ENCODE assay signal across 8 cellular contexts in the genomic region with DNA sequence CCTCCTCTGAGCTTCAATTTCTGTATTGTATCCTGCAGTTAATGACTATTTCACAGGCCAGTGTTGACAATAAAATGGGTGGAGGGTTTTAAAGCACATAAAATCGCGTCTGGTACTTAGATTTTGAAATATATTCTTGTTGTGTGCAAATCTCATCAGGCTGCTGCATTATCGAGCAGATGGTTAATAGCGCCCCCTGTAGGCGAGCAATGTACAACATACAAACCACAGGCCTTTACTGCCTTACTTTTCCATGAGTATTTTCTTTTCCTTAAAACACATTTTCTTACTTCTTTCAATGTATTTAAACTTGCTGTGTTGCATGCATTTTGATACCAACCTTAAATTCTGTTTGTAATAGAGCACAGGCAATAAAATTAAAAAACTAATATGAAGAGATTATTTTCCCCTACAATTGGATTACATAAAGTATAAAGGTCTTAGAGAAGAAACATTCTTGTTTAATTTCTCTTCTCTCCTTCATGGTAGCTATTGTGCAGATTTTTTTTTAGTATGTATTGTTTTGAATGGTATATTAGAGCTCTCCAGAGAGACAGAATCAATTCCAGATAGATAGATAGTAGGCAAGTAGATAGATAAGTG.
DNase-seq lines count a peak whose midpoint lies in the region; ATAC-seq and TF ChIP-seq lines count a peak whose summit lies in the region.

No MANE protein-coding gene starts in this region.

- H4K91ac ChIP-seq in trophoblast cell (ENCODE audit: low read depth, low read length) = no peak overlapping the region

- no peaks in the 10 kb centered on the region for H3K4me1 ChIP-seq in RWPE2 (ENCODE audit: insufficient read depth, poor library complexity, severe bottlenecking)
- H3K4me1 ChIP-seq in trophoblast cell (ENCODE audit: control insufficient read depth in 1 of 2, insufficient read depth in 2 of 2, low read length in 2 of 2) = no peaks in the 10 kb centered on the region

- no peak overlapping the region for H3K9ac ChIP-seq in trophoblast cell (ENCODE audit: low read length)

- no peak overlapping the region for H3K14ac ChIP-seq in trophoblast cell (ENCODE audit: low read length)

- H3K36me3 ChIP-seq in RWPE2 (ENCODE audit: low read depth) (no peaks in the 10 kb centered on the region), trophoblast cell (ENCODE audit: control insufficient read depth in 1 of 2, insufficient read depth in 2 of 2, low read length in 2 of 2) (no peaks in the 10 kb centered on the region)

- peak; percentile 79 for ATAC-seq in HG03354 (IDR thresholded peaks at IDR 0.05; ENCODE audit: poor library complexity, severe bottlenecking, unreplicated experiment)
- ATAC-seq in RWPE2 (ENCODE audit: low read depth) = no peak

- H3K27me3 ChIP-seq in RWPE2 (ENCODE audit: insufficient read depth, poor library complexity, severe bottlenecking) (no peaks in the 10 kb centered on the region), trophoblast cell (ENCODE audit: insufficient read depth, low read length) (no peaks in the 10 kb centered on the region)

- no peak overlapping the region for H3K23ac ChIP-seq in trophoblast cell (ENCODE audit: low read length)

- no peak overlapping the region for H3K4me3 ChIP-seq in GM12864 (ENCODE audit: low read depth, low read length)
- H3K4me3 ChIP-seq in RWPE2 (ENCODE audit: severe bottlenecking) = no peak overlapping the region
- H3K4me3 ChIP-seq in trophoblast cell (ENCODE audit: low read depth, low read length) = no peak overlapping the region

- in situ Hi-C loops in ACHN (cut with HindIII; ENCODE audit: low pct_ligation_motif_present, low pct_unique_long_range_greater_than_20kb, low sequenced_read_pairs) = no loop called here

- no peak overlapping the region for H2AFZ ChIP-seq in trophoblast cell (ENCODE audit: insufficient read depth, low read length, poor library complexity)

- H4K12ac ChIP-seq in trophoblast cell (ENCODE audit: low read depth, low read length) = no peak overlapping the region

- H2BK120ac ChIP-seq in trophoblast cell (ENCODE audit: insufficient read depth, low read length, poor library complexity) = no peak overlapping the region

- WGBS in trophoblast cell (ENCODE audit: extremely low coverage, insufficient coverage, insufficient read length) = no CpG with 5 or more reads among the region's 5 CpGs

- H2BK5ac ChIP-seq in trophoblast cell (ENCODE audit: low read depth, low read length, poor library complexity) = no peak overlapping the region

- H3K27ac ChIP-seq in RWPE2 (ENCODE audit: poor library complexity, severe bottlenecking) (no peak overlapping the region), trophoblast cell (ENCODE audit: low read depth, low read length) (no peak overlapping the region)

- no peak overlapping the region for H3K18ac ChIP-seq in trophoblast cell (ENCODE audit: low read length)

- no peaks in the 10 kb centered on the region for H3K79me1 ChIP-seq in trophoblast cell (ENCODE audit: low read length)

- H2BK12ac ChIP-seq in trophoblast cell (ENCODE audit: low read length) = no peak overlapping the region

- no peak overlapping the region for H3K4ac ChIP-seq in trophoblast cell (ENCODE audit: low read depth, low read length)

- no peak overlapping the region for H3K4me2 ChIP-seq in trophoblast cell (ENCODE audit: low read length)

- no peaks in the 10 kb centered on the region for H3K79me2 ChIP-seq in trophoblast cell (ENCODE audit: control insufficient read depth, insufficient read depth, low read length, poor library complexity)

- no peak overlapping the region for H4K8ac ChIP-seq in trophoblast cell (ENCODE audit: low read depth, low read length)

- DNase-seq in ACHN (peak; percentile 48), GM12864 (ENCODE audit: low read depth) (peak; percentile 5), RWPE2 (ENCODE audit: low spot score) (no peak), fibroblast of gingiva (ENCODE audit: low read depth) (peak; percentile 38), trophoblast cell (peak; percentile 5 to 59), HT-29 (ENCODE audit: low spot score) (no peak), AG08395 (ENCODE audit: low spot score) (no peak)

- no peaks in the 10 kb centered on the region for H3K9me3 ChIP-seq in RWPE2 (ENCODE audit: severe bottlenecking)
- H3K9me3 ChIP-seq in trophoblast cell (ENCODE audit: insufficient read depth, low read depth, low read length) = no peaks in the 10 kb centered on the region

- no peak overlapping the region for H2AK5ac ChIP-seq in trophoblast cell (ENCODE audit: low read length)

- TF ChIP-seq CTCF in GM12864 (IDR thresholded peaks at IDR 0.05; ENCODE audit: low read depth, low read length, missing control alignments) (peak; percentile 71), RWPE2 (IDR thresholded peaks at IDR 0.05; ENCODE audit: poor library complexity, severe bottlenecking) (peak; percentile 79)

Comparison
In these comparisons a context has a peak if more than half of its experiments do, and no peak if none do; other contexts are left out.
1. DNase-seq: peak in ACHN (single experiment), GM12864 (single experiment), fibroblast of gingiva (single experiment) and trophoblast cell (2 of 2); none in RWPE2 (single experiment), HT-29 (single experiment) and AG08395 (single experiment).